13 cellular contexts compared by ENCODE assay signal in the genomic region with DNA sequence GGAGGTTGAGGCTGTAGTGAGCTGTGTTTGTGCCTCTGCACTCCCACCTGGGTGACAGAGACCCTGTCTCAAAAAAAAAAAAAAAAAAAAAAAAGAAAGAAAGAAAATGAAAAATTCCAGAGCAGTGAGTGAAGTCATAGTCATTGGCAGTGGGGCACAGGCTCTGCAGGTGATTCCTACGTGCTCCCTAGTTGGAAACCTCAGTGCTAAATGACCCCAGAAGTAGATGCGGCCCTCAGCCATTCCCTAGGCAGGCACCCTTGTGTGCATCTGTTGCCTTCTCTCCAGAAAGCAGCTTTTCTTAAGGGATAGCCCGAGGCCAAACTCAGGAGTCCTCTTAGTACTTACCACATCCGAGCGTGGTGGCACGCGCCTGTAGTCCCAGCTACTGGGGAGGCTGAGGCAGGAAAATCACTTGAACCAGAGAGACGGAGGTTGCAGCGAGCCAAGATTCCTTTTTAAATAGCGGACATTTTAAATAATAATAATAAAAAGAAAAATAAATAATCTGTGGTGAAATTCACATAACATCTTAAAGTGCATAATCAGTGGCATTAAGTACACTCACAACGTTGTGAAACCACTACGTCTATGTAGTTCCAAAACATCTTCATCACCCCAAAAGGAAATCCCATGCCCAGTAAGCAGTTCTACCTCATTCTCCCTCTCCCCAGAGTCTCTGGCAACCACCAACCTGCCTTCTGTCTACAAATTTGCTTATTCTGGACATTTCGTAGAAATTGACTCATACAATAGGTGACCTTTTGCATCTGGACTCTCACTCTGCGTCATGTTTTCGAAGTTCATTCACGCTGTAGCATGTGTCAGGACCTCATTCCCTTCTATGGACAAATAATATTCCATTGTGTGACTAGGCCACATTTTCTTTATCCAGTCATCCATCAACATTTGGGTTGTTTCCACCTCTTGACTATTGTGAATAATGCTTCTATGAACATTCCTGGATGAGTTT. TPM values are rescaled to one million over a fixed set of nuclear protein-coding genes. Genes with fewer than 3 reads are reported as not detected.
DNase-seq lines count a peak whose midpoint lies in the region; ATAC-seq and TF ChIP-seq lines count a peak whose summit lies in the region.
"Had no signal": no experiment of that assay in that cellular context is flagged by ENCODE, and none has a peak within 500 bp of the region (broad histone marks: within the 10 kb centered on the region; RNA-seq: fewer than 3 reads in every experiment).

No MANE protein-coding gene starts in this region.

- H3K4me2 ChIP-seq in GM23248 (ENCODE audit: unreplicated experiment): peak overlapping the region; percentile 62

- H4K20me1 ChIP-seq in GM23248 (ENCODE audit: insufficient read depth): no peaks in the 10 kb centered on the region

- H3K27me3 ChIP-seq in GM23248 (replicated peaks; ENCODE audit: insufficient read depth): no peaks in the 10 kb centered on the region
- no peaks in the 10 kb centered on the region for H3K27me3 ChIP-seq in RWPE2 (ENCODE audit: insufficient read depth, poor library complexity, severe bottlenecking)
- H3K27me3 ChIP-seq: colonic mucosa, spleen had no signal

- H3K36me3 ChIP-seq in GM23248 (ENCODE audit: low read depth) (no peaks in the 10 kb centered on the region), RWPE2 (ENCODE audit: low read depth) (no peaks in the 10 kb centered on the region)
- H3K36me3 ChIP-seq: colonic mucosa, spleen had no signal

- peak; percentile 74 for ATAC-seq in RWPE2 (ENCODE audit: low read depth)
- peak; percentile 40 for ATAC-seq in esophagus mucosa
- ATAC-seq in Right ventricle myocardium inferior: no peak
- ATAC-seq in HG03571 (IDR thresholded peaks at IDR 0.05; ENCODE audit: unreplicated experiment): no peak
- ATAC-seq: Panc1 had no signal

- H3K4me1 ChIP-seq in GM23248 (ENCODE audit: insufficient read depth) (peaks cover 47% of the 10 kb centered on the region), RWPE2 (ENCODE audit: insufficient read depth, poor library complexity, severe bottlenecking) (peaks cover 34% of the 10 kb centered on the region)
- H3K4me1 ChIP-seq: colonic mucosa had no signal

- DNase-seq in GM23248: peak; percentile 98
- DNase-seq in RWPE2 (ENCODE audit: low spot score): peak; percentile 73
- peak; percentile 98 for DNase-seq in skeletal muscle cell (ENCODE audit: low read depth)
- no peak for DNase-seq in Right ventricle myocardium inferior (ENCODE audit: missing footprints)
- no peak for DNase-seq in NCI-H345 treated with DMSO at 0.1 percent for 48 hours (lab: John Stamatoyannopoulos, UW; ENCODE audit: unreplicated experiment)
- DNase-seq in NCI-H774 (lab: John Stamatoyannopoulos, UW): no peak
- DNase-seq: activated B cell treated with CpG ODN at 0.5 μM for 24 hours, colonic mucosa, DND-41, spleen had no signal

- H3K9ac ChIP-seq in GM23248: peak overlapping the region; percentile 79

- H3K9me3 ChIP-seq in GM23248 (ENCODE audit: low read depth) (no peaks in the 10 kb centered on the region), RWPE2 (ENCODE audit: severe bottlenecking) (no peaks in the 10 kb centered on the region)
- H3K9me3 ChIP-seq: colonic mucosa, spleen had no signal

- intact Hi-C loops in Right ventricle myocardium inferior (cut with DNase I): no loop called here

- in situ Hi-C loops in GM23248 (cut with MboI): no loop called here

- no peak for TF ChIP-seq CTCF in RWPE2 (IDR thresholded peaks at IDR 0.05; ENCODE audit: poor library complexity, severe bottlenecking)

- no peak overlapping the region for H3K4me3 ChIP-seq in GM23248
- no peak overlapping the region for H3K4me3 ChIP-seq in RWPE2 (ENCODE audit: severe bottlenecking)
- H3K4me3 ChIP-seq in skeletal muscle cell (ENCODE audit: low read depth, low read length): no peak overlapping the region
- H3K4me3 ChIP-seq: colonic mucosa, spleen had no signal

- 48 to 52% methylated on average over 16 of the region's 16 CpGs for WGBS in GM23248 (ENCODE audit: low coverage in 1 of 2, low lambda C conversion rate in 2 of 2, missing lambda C conversion rate in 2 of 2), 2 experiments

- no peaks in the 10 kb centered on the region for H3K9me2 ChIP-seq in GM23248 (ENCODE audit: insufficient read depth)

- H3K27ac ChIP-seq in GM23248: peak overlapping the region; percentile 99
- peak overlapping the region; percentile 97 for H3K27ac ChIP-seq in RWPE2 (ENCODE audit: poor library complexity, severe bottlenecking)
- H3K27ac ChIP-seq: colonic mucosa, spleen had no signal

- H3F3A ChIP-seq in GM23248 (ENCODE audit: insufficient read depth): peaks cover 42% of the 10 kb centered on the region

- H2AFZ ChIP-seq in GM23248: no peak overlapping the region

- peaks cover 8% of the 10 kb centered on the region; the same call in 1 of the 2 replicates for H3K79me2 ChIP-seq in GM23248 (ENCODE audit: insufficient read depth)

RNA-seq across cellular contexts. Expression of gene SPHK1, which starts 12.5 kb away (rescaled TPM):
- 112 and 113 TPM in 2 replicates for total RNA-seq in GM23248 (2014; rRNA removed; shearing (Covaris generic))
- polyA plus RNA-seq in GM23248 (2016; fragmentation: Nextera tagmentation; extraction: Ambion mirVana): 69.2 and 72.3 TPM in 2 replicates
- total RNA-seq in esophagus mucosa: 13.1 TPM
- total RNA-seq in Right ventricle myocardium inferior: 2.7 TPM

RNA-seq across cellular contexts. Expression of gene PRPSAP1, which starts 18.2 kb away (rescaled TPM):
- 44.5 and 53.2 TPM in 2 replicates for total RNA-seq in GM23248 (2014; rRNA removed; shearing (Covaris generic))
- polyA plus RNA-seq in GM23248 (2016; fragmentation: Nextera tagmentation; extraction: Ambion mirVana): 55.1 and 56.5 TPM in 2 replicates
- total RNA-seq in esophagus mucosa (42.0 TPM), Right ventricle myocardium inferior (35.9 TPM)

Comparison
In these comparisons a context has a peak if more than half of its experiments do, and no peak if none do; other contexts are left out.
1. DNase-seq: peak in GM23248 (single experiment), RWPE2 (single experiment) and skeletal muscle cell (single experiment); none in Right ventricle myocardium inferior (single experiment), NCI-H345 treated with DMSO at 0.1 percent for 48 hours (single experiment) and NCI-H774 (single experiment).
2. ATAC-seq: peak in RWPE2 (single experiment) and esophagus mucosa (single experiment); none in Right ventricle myocardium inferior (single experiment) and HG03571 (single experiment).